21 cellular contexts compared by ENCODE assay signal in genomic region chr7:98727146-98727709, GRCh38.
A peak's percentile ranks its signal among the peaks of the same experiment; 100 is the strongest.
DNase-seq lines count a peak whose midpoint lies in the region; TF ChIP-seq lines count a peak whose summit lies in the region.
"Had no signal": no experiment of that assay in that cellular context is flagged by ENCODE, and none has a peak within 500 bp of the region (broad histone marks: within the 10 kb centered on the region; RNA-seq: fewer than 3 reads in every experiment).

No MANE protein-coding gene starts in this region.

- H3K4me3 ChIP-seq in HEK293 (ENCODE audit: low read depth, low read length): no peak overlapping the region
- H3K4me3 ChIP-seq in endodermal cell (ENCODE audit: low read length): no peak overlapping the region
- H3K4me3 ChIP-seq: Peyer's patch, SJCRH30 had no signal

- H3K4me1 ChIP-seq in HEK293 (ENCODE audit: control insufficient read depth, insufficient read depth, low read length): no peaks in the 10 kb centered on the region
- H3K4me1 ChIP-seq in endodermal cell (ENCODE audit: control insufficient read depth, insufficient read depth, low read length): no peaks in the 10 kb centered on the region
- H3K4me1 ChIP-seq: Peyer's patch, SJCRH30 had no signal

- no peak for TF ChIP-seq CTCF in HEK293 (tag by site-specific recombination; IDR thresholded peaks at IDR 0.05)
- TF ChIP-seq CTCF in endodermal cell (conservative IDR thresholded peaks at IDR 0.05): no peak
- no peak for TF ChIP-seq CTCF in nephron progenitor cell (IDR thresholded peaks at IDR 0.05)
- TF ChIP-seq CTCF in osteocyte (IDR thresholded peaks at IDR 0.05): no peak

- H3K9me3 Mint-ChIP-seq in endodermal cell: peaks cover 1% of the 10 kb centered on the region
- H3K9me3 Mint-ChIP-seq in nephron progenitor cell: no peaks in the 10 kb centered on the region
- no peaks in the 10 kb centered on the region for H3K9me3 Mint-ChIP-seq in osteocyte (ENCODE audit: unreplicated experiment)
- H3K9me3 Mint-ChIP-seq: CD8-positive, alpha-beta T cell had no signal

- H3K27me3 ChIP-seq in endodermal cell (ENCODE audit: control insufficient read depth, insufficient read depth, low read length, poor library complexity, severe bottlenecking): no peaks in the 10 kb centered on the region
- H3K27me3 ChIP-seq: Peyer's patch, SJCRH30 had no signal

- H3K27ac Mint-ChIP-seq in endodermal cell (no peak overlapping the region), nephron progenitor cell (peak overlapping the region; percentile 27), osteocyte (ENCODE audit: unreplicated experiment) (no peak overlapping the region)
- H3K27ac Mint-ChIP-seq: CD8-positive, alpha-beta T cell had no signal

- no peak overlapping the region for H3K4me3 Mint-ChIP-seq in endodermal cell
- H3K4me3 Mint-ChIP-seq in nephron progenitor cell: no peak overlapping the region
- H3K4me3 Mint-ChIP-seq in osteocyte (ENCODE audit: unreplicated experiment): no peak overlapping the region
- H3K4me3 Mint-ChIP-seq: CD8-positive, alpha-beta T cell had no signal

- H3K27me3 Mint-ChIP-seq in endodermal cell (ENCODE audit: insufficient read depth) (no peaks in the 10 kb centered on the region), nephron progenitor cell (ENCODE audit: low read depth, poor library complexity) (peaks cover 22% of the 10 kb centered on the region), osteocyte (ENCODE audit: unreplicated experiment) (peaks cover 6% of the 10 kb centered on the region)

- POLR2A ChIA-PET in HEK293 (lab: Yijun Ruan, JAX): no interaction called here

- DNase-seq in ELF-1 (ENCODE audit: low read depth, low spot score) (peak; percentile 22), endodermal cell (peak; percentile 70), nephron progenitor cell (peak; percentile 26), osteocyte (ENCODE audit: extremely low spot score, unreplicated experiment) (no peak), kidney tubule cell (ENCODE audit: low spot score) (no peak)
- no peak for DNase-seq in effector CD8-positive, alpha-beta T cell (lab: John Stamatoyannopoulos, UW)
- DNase-seq: AML-193; C1 segment of cervical spinal cord; CD8-positive, alpha-beta T cell; GDM1; KBM-7; NCI-H1105; NCI-H146; NCI-H2029 treated with DMSO at 0.1 percent for 48 hours; NCI-H2171 treated with DMSO at 0.1 percent for 48 hours; NCI-H524 treated with DMSO at 0.1 percent for 48 hours; NCI-H82; Peyer's patch; SJCRH30 had no signal

- CTCF ChIA-PET in HEK293 (lab: Yijun Ruan, JAX): interaction anchor here (1.0 to 2.0 kb wide), 2 partner anchors 18 to 115 kb away, joined by 3 to 10 read pairs; no protein-coding TSS in a partner anchor

- no peaks in the 10 kb centered on the region for H3K36me3 ChIP-seq in HEK293 (ENCODE audit: control insufficient read depth in 2 of 2, insufficient read depth in 1 of 2, low read length in 2 of 2)
- H3K36me3 ChIP-seq in endodermal cell (ENCODE audit: control insufficient read depth, insufficient read depth, low read length): no peaks in the 10 kb centered on the region
- H3K36me3 ChIP-seq: Peyer's patch, SJCRH30 had no signal

- H3K9me3 ChIP-seq in HEK293 (ENCODE audit: control insufficient read depth, insufficient read depth, low read depth, low read length): no peaks in the 10 kb centered on the region
- H3K9me3 ChIP-seq in endodermal cell (ENCODE audit: control insufficient read depth, low read length): no peaks in the 10 kb centered on the region
- H3K9me3 ChIP-seq: Peyer's patch, SJCRH30 had no signal

- no peak overlapping the region for H3K9ac ChIP-seq in endodermal cell (ENCODE audit: extremely low read depth, low read length, poor library complexity, severe bottlenecking)

- H3K4me1 Mint-ChIP-seq in endodermal cell: no peaks in the 10 kb centered on the region
- H3K4me1 Mint-ChIP-seq in nephron progenitor cell: peaks cover 35% of the 10 kb centered on the region
- no peaks in the 10 kb centered on the region for H3K4me1 Mint-ChIP-seq in osteocyte (ENCODE audit: unreplicated experiment)

- H3K36me3 Mint-ChIP-seq in endodermal cell (ENCODE audit: low read depth) (no peaks in the 10 kb centered on the region), nephron progenitor cell (ENCODE audit: low read depth) (no peaks in the 10 kb centered on the region), osteocyte (ENCODE audit: unreplicated experiment) (no peaks in the 10 kb centered on the region)
- H3K36me3 Mint-ChIP-seq: CD8-positive, alpha-beta T cell had no signal

- 50 to 69% methylated on average over 2 to 6 of the region's 7 CpGs for WGBS in endodermal cell (ENCODE audit: insufficient coverage in 1 of 2, insufficient read length in 1 of 2), 2 experiments

- H3K27ac ChIP-seq in HEK293 (ENCODE audit: extremely low read depth, low read depth, low read length) (no peak overlapping the region), endodermal cell (ENCODE audit: low read depth, low read length) (no peak overlapping the region)
- H3K27ac ChIP-seq: HL-60, Peyer's patch, SJCRH30 had no signal

TF ChIP-seq in HEK293, 187 proteins besides CTCF, POLR2A, EP300 and RAD21:
- TF ChIP-seq ZNF560 (tag by site-specific recombination; IDR thresholded peaks at IDR 0.05; ENCODE audit: borderline replicate concordance) (no peak), SCRT2 (tag by site-specific recombination; IDR thresholded peaks at IDR 0.05) (peak; percentile 67; the same call in 1 of the 2 replicates)

Comparison
In these comparisons a context has a peak if more than half of its experiments do, and no peak if none do; other contexts are left out.
1. DNase-seq: peak in ELF-1 (single experiment), endodermal cell (single experiment) and nephron progenitor cell (single experiment); none in osteocyte (single experiment), effector CD8-positive, alpha-beta T cell (single experiment) and kidney tubule cell (single experiment).